In the genomic region with DNA sequence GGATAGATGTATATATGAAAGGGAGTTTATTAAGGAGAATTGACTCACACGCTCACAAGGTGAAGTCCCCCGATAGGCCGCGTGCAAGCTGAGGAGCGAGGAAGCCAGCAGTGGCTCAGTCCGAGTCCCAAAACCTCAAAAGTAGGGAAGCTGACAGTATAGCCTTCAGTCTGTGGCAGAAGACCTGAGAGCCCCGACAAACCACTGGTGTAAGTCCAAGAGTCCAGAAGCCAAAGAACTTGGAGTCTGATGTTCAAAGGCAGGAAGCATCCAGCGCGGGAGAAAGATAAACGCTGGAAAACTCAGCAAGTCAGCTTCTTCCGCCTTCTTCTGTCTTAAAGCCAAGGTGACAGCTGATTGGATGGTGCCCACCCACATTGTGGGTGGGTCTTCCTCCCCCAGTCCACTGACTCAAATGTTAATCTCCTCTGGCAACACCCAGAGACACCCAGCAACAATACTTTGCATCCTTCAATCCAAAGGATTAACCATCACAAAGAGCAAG, we compare ENCODE assay signal across 11 cellular contexts.
DNase-seq lines count a peak whose midpoint lies in the region; ATAC-seq and TF ChIP-seq lines count a peak whose summit lies in the region.
"Had no signal": no experiment of that assay in that cellular context is flagged by ENCODE, and none has a peak within 500 bp of the region (broad histone marks: within the 10 kb centered on the region; RNA-seq: fewer than 3 reads in every experiment).

No MANE protein-coding gene starts in this region.

- no peaks in the 10 kb centered on the region for H3K9me3 ChIP-seq in tibial artery

- peaks cover 3% of the 10 kb centered on the region for H3K4me1 Mint-ChIP-seq in progenitor cell of endocrine pancreas (ENCODE audit: low read depth)

- H3K27ac ChIP-seq in tibial artery = no peak overlapping the region

- H3K4me1 ChIP-seq in tibial artery = no peaks in the 10 kb centered on the region

- peak; percentile 76 for DNase-seq in NAMALWA (ENCODE audit: low spot score)
- peak; percentile 34 for DNase-seq in epithelial cell of esophagus (ENCODE audit: low read depth)
- DNase-seq in progenitor cell of endocrine pancreas (ENCODE audit: low spot score, unreplicated experiment) = no peak
- no peak for DNase-seq in GM19240 (ENCODE audit: insufficient read length, low spot score)
- DNase-seq in HT-29 (ENCODE audit: low spot score) = no peak
- no peak for DNase-seq in tibial artery
- DNase-seq in globus pallidus (ENCODE audit: low spot score) = no peak
- DNase-seq: activated gamma-delta T cell, NCI-H345, SW 1271 had no signal

- ATAC-seq in GM19395 (IDR thresholded peaks at IDR 0.05; ENCODE audit: unreplicated experiment) = peak; percentile 62

- no peak overlapping the region for H3K27ac Mint-ChIP-seq in progenitor cell of endocrine pancreas

- H3K4me3 Mint-ChIP-seq in progenitor cell of endocrine pancreas (ENCODE audit: low read depth) = peak overlapping the region; percentile 6

- no peaks in the 10 kb centered on the region for H3K36me3 Mint-ChIP-seq in progenitor cell of endocrine pancreas (ENCODE audit: insufficient read depth)

- no peaks in the 10 kb centered on the region for H3K36me3 ChIP-seq in tibial artery

- H3K4me3 ChIP-seq in epithelial cell of esophagus (ENCODE audit: low read length) (no peak overlapping the region), tibial artery (no peak overlapping the region)

- peaks cover 15% of the 10 kb centered on the region for H3K9me3 Mint-ChIP-seq in progenitor cell of endocrine pancreas (ENCODE audit: low read depth)

- TF ChIP-seq CTCF in epithelial cell of esophagus (IDR thresholded peaks at IDR 0.05; ENCODE audit: insufficient read depth, low read depth, low read length, missing control alignments) = no peak
- TF ChIP-seq CTCF in progenitor cell of endocrine pancreas (IDR thresholded peaks at IDR 0.05; ENCODE audit: unreplicated experiment) = no peak
- no peak for TF ChIP-seq CTCF in tibial artery (IDR thresholded peaks at IDR 0.05)

- intact Hi-C loops in tibial artery (cut with DNase I; ENCODE audit: low total_unique reads) = no loop called here

- H3K27me3 Mint-ChIP-seq in progenitor cell of endocrine pancreas = no peaks in the 10 kb centered on the region

- no peaks in the 10 kb centered on the region for H3K27me3 ChIP-seq in tibial artery

Comparison
In these comparisons a context has a peak if more than half of its experiments do, and no peak if none do; other contexts are left out.
1. DNase-seq: peak in NAMALWA (single experiment) and epithelial cell of esophagus (single experiment); none in progenitor cell of endocrine pancreas (single experiment), GM19240 (single experiment), HT-29 (single experiment), tibial artery (0 of 2) and globus pallidus (single experiment).